Comparison of ENCODE assay signal across 28 cellular contexts in genomic region chr13:21641629-21642028, GRCh38. TPM values are rescaled to one million over a fixed set of nuclear protein-coding genes. Genes with fewer than 3 reads are reported as not detected.
DNase-seq lines count a peak whose midpoint lies in the region; ATAC-seq, FAIRE-seq and TF ChIP-seq lines count a peak whose summit lies in the region.
"Had no signal": no experiment of that assay in that cellular context is flagged by ENCODE, and none has a peak within 500 bp of the region (broad histone marks: within the 10 kb centered on the region; RNA-seq: fewer than 3 reads in every experiment).

No MANE protein-coding gene starts in this region.

- no peaks in the 10 kb centered on the region for H3K9me1 ChIP-seq in keratinocyte (ENCODE audit: control insufficient read depth, extremely low read depth, insufficient read depth, low read length)

- H3K4me3 ChIP-seq in RWPE2 (ENCODE audit: severe bottlenecking): no peak overlapping the region
- no peak overlapping the region for H3K4me3 ChIP-seq in keratinocyte (ENCODE audit: control insufficient read depth in 2 of 3, extremely low read depth in 1 of 3, insufficient read depth in 2 of 3, low read depth in 1 of 3, low read length in 3 of 3)
- no peak overlapping the region for H3K4me3 ChIP-seq in lower lobe of right lung
- no peak overlapping the region for H3K4me3 ChIP-seq in vagina
- H3K4me3 ChIP-seq: HAP-1, K562, MG63, Peyer's patch, SJCRH30 had no signal

- H3K79me2 ChIP-seq in keratinocyte (ENCODE audit: control insufficient read depth, insufficient read depth, low read length): no peaks in the 10 kb centered on the region

- H3K27me3 ChIP-seq in RWPE2 (ENCODE audit: insufficient read depth, poor library complexity, severe bottlenecking): no peaks in the 10 kb centered on the region
- no peaks in the 10 kb centered on the region for H3K27me3 ChIP-seq in keratinocyte (ENCODE audit: control insufficient read depth, extremely low read depth, insufficient read depth, low read length)
- no peaks in the 10 kb centered on the region for H3K27me3 ChIP-seq in lower lobe of right lung (ENCODE audit: low read depth)
- no peaks in the 10 kb centered on the region for H3K27me3 ChIP-seq in vagina
- H3K27me3 ChIP-seq: MG63, Peyer's patch had no signal

- peak overlapping the region; percentile 45 for H3K4me2 ChIP-seq in keratinocyte (ENCODE audit: control insufficient read depth, extremely low read depth, insufficient read depth, low read depth, low read length)

- no peak overlapping the region for H2AFZ ChIP-seq in keratinocyte (ENCODE audit: control insufficient read depth, low read length)

- no peak for TF ChIP-seq POLR2A in vagina (IDR thresholded peaks at IDR 0.05)

- H3K4me1 ChIP-seq in RWPE2 (ENCODE audit: insufficient read depth, poor library complexity, severe bottlenecking) (peaks cover 30% of the 10 kb centered on the region), keratinocyte (ENCODE audit: control insufficient read depth, extremely low read depth, insufficient read depth, low read length) (peaks cover 33% of the 10 kb centered on the region), lower lobe of right lung (peaks cover 4% of the 10 kb centered on the region), vagina (peaks cover 3% of the 10 kb centered on the region)
- H3K4me1 ChIP-seq: HAP-1, SJCRH30 had no signal

- no peak overlapping the region for H3K9ac ChIP-seq in keratinocyte (ENCODE audit: control insufficient read depth, extremely low read depth, insufficient read depth, low read length)

- intact Hi-C loops in lower lobe of right lung (cut with DNase I): no loop called here
- intact Hi-C loops in vagina (cut with DNase I): no loop called here

- TF ChIP-seq CTCF in RWPE2 (IDR thresholded peaks at IDR 0.05; ENCODE audit: poor library complexity, severe bottlenecking) (no peak), keratinocyte (optimal IDR thresholded peaks at IDR 0.05 in 1 of 3, IDR thresholded peaks at IDR 0.05 in 1 of 3, conservative IDR thresholded peaks at IDR 0.05 in 1 of 3; ENCODE audit: extremely low read depth in 1 of 3, insufficient read depth in 2 of 3, low read length in 3 of 3) (no peak), lower lobe of right lung (IDR thresholded peaks at IDR 0.05) (no peak), vagina (IDR thresholded peaks at IDR 0.05) (no peak)

- peak; percentile 57 for ATAC-seq in GM18867 (IDR thresholded peaks at IDR 0.05; ENCODE audit: unreplicated experiment)
- peak; percentile 41 for ATAC-seq in HG03432 (IDR thresholded peaks at IDR 0.05; ENCODE audit: unreplicated experiment)
- peak; percentile 43; the same call in 1 of the 3 replicates for ATAC-seq in RWPE2 (ENCODE audit: low read depth)
- ATAC-seq in lower lobe of right lung: no peak
- no peak for ATAC-seq in GM21528 (IDR thresholded peaks at IDR 0.05; ENCODE audit: low FRiP score, unreplicated experiment)
- ATAC-seq: CD8-positive, alpha-beta T cell; K562; SK-N-SH treated with all-trans-retinoic acid at 6 μM for 48 hours; T-helper 17 cell had no signal

- DNase-seq in RWPE2 (ENCODE audit: low spot score): no peak
- DNase-seq in keratinocyte (ENCODE audit: low read depth, low spot score): peak; percentile 26
- no peak for DNase-seq in lower lobe of right lung
- no peak for DNase-seq in vagina (ENCODE audit: extremely low spot score in 2 of 2)
- DNase-seq: Caco-2; CD8-positive, alpha-beta T cell; GOT3; HFFc6; MG63; NCI-H1105 treated with DMSO at 0.1 percent for 48 hours; NCI-H2029; NCI-H446; NCI-H524 treated with DMSO at 0.1 percent for 48 hours; NCI-H774; OCI-M1; Peyer's patch; SJCRH30; T-helper 17 cell had no signal

- H3K36me3 ChIP-seq in RWPE2 (ENCODE audit: low read depth) (no peaks in the 10 kb centered on the region), keratinocyte (ENCODE audit: control insufficient read depth in 2 of 2, extremely low read depth in 1 of 2, insufficient read depth in 2 of 2, low read length in 2 of 2) (no peaks in the 10 kb centered on the region), lower lobe of right lung (no peaks in the 10 kb centered on the region), vagina (no peaks in the 10 kb centered on the region)
- H3K36me3 ChIP-seq: HAP-1, MG63, Peyer's patch, SJCRH30 had no signal

- H3K9me3 ChIP-seq in RWPE2 (ENCODE audit: severe bottlenecking): no peaks in the 10 kb centered on the region
- no peaks in the 10 kb centered on the region for H3K9me3 ChIP-seq in keratinocyte (ENCODE audit: control insufficient read depth, low read depth, low read length)
- H3K9me3 ChIP-seq in lower lobe of right lung: no peaks in the 10 kb centered on the region
- H3K9me3 ChIP-seq in vagina: no peaks in the 10 kb centered on the region
- H3K9me3 ChIP-seq: Caco-2, HAP-1, MG63, Peyer's patch, SJCRH30 had no signal

- no peak overlapping the region for H3K27ac ChIP-seq in RWPE2 (ENCODE audit: poor library complexity, severe bottlenecking)
- no peak overlapping the region for H3K27ac ChIP-seq in keratinocyte (ENCODE audit: control insufficient read depth, insufficient read depth, low read length)
- no peak overlapping the region for H3K27ac ChIP-seq in lower lobe of right lung
- H3K27ac ChIP-seq in vagina: no peak overlapping the region
- H3K27ac ChIP-seq: C4-2B, Peyer's patch, SJCRH30 had no signal

- dilution Hi-C loops in keratinocyte (cut with MboI; ENCODE audit: extremely low pct_ligation_motif_present, low sequenced_read_pairs): no loop called here

- no peaks in the 10 kb centered on the region for H4K20me1 ChIP-seq in keratinocyte (ENCODE audit: control insufficient read depth, extremely low read depth, insufficient read depth, low read length)

- FAIRE-seq in keratinocyte (lab: Jason Lieb, UNC): peak; percentile 75
- FAIRE-seq: G401.6, HTR-8/SVneo, K562 had no signal

RNA-seq across cellular contexts. Expression of gene FGF9, which starts 29.2 kb away (rescaled TPM):
- polyA plus RNA-seq in keratinocyte: 0.06 TPM in 1 of 3 replicates, not detected in the others
- polyA plus RNA-seq in keratinocyte (2011; ENCODE audit: low read depth): not detected
- not detected in 2 replicates for polyA plus RNA-seq in keratinocyte (2011; cell fraction: cytosol; rRNA removed)
- polyA plus RNA-seq in keratinocyte (2011; cell fraction: nucleus; rRNA removed): 0.05 TPM in 1 of 2 replicates, not detected in the other
- 0.23 TPM in 1 of 2 replicates, not detected in the other for polyA plus RNA-seq in keratinocyte (2012; ENCODE audit: low replicate concordance)
- not detected in 3 replicates for polyA minus RNA-seq in keratinocyte
- polyA minus RNA-seq in keratinocyte (2011; cell fraction: cytosol; rRNA and poly(A)+ RNA removed): not detected
- not detected in 2 replicates for polyA minus RNA-seq in keratinocyte (2011; cell fraction: nucleus; rRNA and poly(A)+ RNA removed)
- total RNA-seq in lower lobe of right lung (1.6 TPM), vagina (0.25 TPM)
- total RNA-seq: HFFc6, K562, LHCN-M2 had no signal
- polyA plus RNA-seq: K562 had no signal

RNA-seq across cellular contexts. Expression of gene MICU2, which starts 37.7 kb away (rescaled TPM):
- 28.9 to 42.9 TPM (median 29.6 TPM) in 3 replicates for polyA plus RNA-seq in keratinocyte
- polyA plus RNA-seq in keratinocyte (2011; ENCODE audit: low read depth): 79.0 TPM
- 22.4 and 44.8 TPM in 2 replicates for polyA plus RNA-seq in keratinocyte (2011; cell fraction: cytosol; rRNA removed)
- 37.0 and 50.9 TPM in 2 replicates for polyA plus RNA-seq in keratinocyte (2011; cell fraction: nucleus; rRNA removed)
- 20.3 and 25.4 TPM in 2 replicates for polyA plus RNA-seq in keratinocyte (2012; ENCODE audit: low replicate concordance)
- 2.4 to 13.4 TPM (median 8.6 TPM) in 3 replicates for polyA minus RNA-seq in keratinocyte
- 38.8 TPM for polyA minus RNA-seq in keratinocyte (2011; cell fraction: cytosol; rRNA and poly(A)+ RNA removed)
- 14.9 and 23.9 TPM in 2 replicates for polyA minus RNA-seq in keratinocyte (2011; cell fraction: nucleus; rRNA and poly(A)+ RNA removed)
- 34.8 TPM for total RNA-seq in lower lobe of right lung
- 61.9 TPM for total RNA-seq in vagina

Comparison
In these comparisons a context has a peak if more than half of its experiments do, and no peak if none do; other contexts are left out.
1. ATAC-seq: peak in GM18867 (single experiment), HG03432 (single experiment) and RWPE2 (single experiment); none in lower lobe of right lung (0 of 2) and GM21528 (single experiment).